8 cellular contexts compared by ENCODE assay signal in the genomic region with DNA sequence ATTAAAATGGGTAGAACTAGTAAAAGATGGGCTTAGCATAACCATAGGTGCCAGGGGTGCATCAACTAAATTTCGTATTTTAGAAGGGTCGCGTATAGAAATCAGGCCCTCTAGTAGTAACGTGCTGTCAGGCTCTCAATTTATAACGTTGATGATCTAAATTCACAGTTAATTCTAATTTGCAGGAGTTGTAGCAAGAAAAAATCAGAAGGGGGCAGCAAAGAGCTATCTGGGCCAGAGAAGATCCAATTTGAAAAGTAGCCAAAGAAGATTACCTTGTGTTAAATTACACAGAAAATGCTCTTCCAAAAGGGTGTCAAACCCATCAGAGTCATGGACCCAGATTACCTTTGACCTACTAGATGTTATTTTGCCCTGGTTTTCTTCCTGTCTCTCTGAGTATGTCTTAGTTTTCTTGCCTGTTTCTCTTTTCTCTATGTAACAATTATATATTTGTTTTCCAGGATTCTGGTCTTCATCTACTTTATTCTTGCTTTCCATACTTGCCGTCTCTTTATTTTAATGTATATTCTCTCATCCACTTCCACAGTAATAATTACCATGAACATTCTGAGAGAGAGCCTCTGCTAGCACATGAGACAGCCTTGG.
DNase-seq lines count a peak whose midpoint lies in the region; ATAC-seq lines count a peak whose summit lies in the region.

No MANE protein-coding gene starts in this region.

- DNase-seq in AG20443 (ENCODE audit: low spot score) (peak; percentile 43), HS-27A (ENCODE audit: low read depth) (peak; percentile 1), NOMO-1 treated with dmso at 0.1 percent for 144 hours (lab: John Stamatoyannopoulos, UW; ENCODE audit: unreplicated experiment) (peak; percentile 18), epidermal melanocyte (ENCODE audit: insufficient read length, low spot score) (peak; percentile 33), pons (ENCODE audit: low spot score) (peak; percentile 44)
- DNase-seq in NK-92 treated with Interleukin-12 subunit alpha and Interleukin-12 subunit beta, amount 100 ng/mL, for 24 hours (lab: John Stamatoyannopoulos, UW): no peak
- DNase-seq in stimulated activated CD4-positive, alpha-beta T cell treated with anti-CD3 and anti-CD28 coated beads, Interleukin-4, amount 100 ng/mL, for 24 hours: no peak

- peak; percentile 50 for ATAC-seq in GM18858 (IDR thresholded peaks at IDR 0.05; ENCODE audit: unreplicated experiment)

Comparison
In these comparisons a context has a peak if more than half of its experiments do, and no peak if none do; other contexts are left out.
1. DNase-seq: peak in AG20443 (single experiment), HS-27A (single experiment), NOMO-1 treated with dmso at 0.1 percent for 144 hours (single experiment), epidermal melanocyte (single experiment) and pons (single experiment); none in NK-92 treated with Interleukin-12 subunit alpha and Interleukin-12 subunit beta, amount 100 ng/mL, for 24 hours (single experiment) and stimulated activated CD4-positive, alpha-beta T cell treated with anti-CD3 and anti-CD28 coated beads, Interleukin-4, amount 100 ng/mL, for 24 hours (single experiment).